8 cellular contexts compared by ENCODE assay signal in genomic region chr22:26483439-26484359, GRCh38. TPM values are rescaled to one million over a fixed set of nuclear protein-coding genes. Genes with fewer than 3 reads are reported as not detected.
DNase-seq lines count a peak whose midpoint lies in the region; ATAC-seq lines count a peak whose summit lies in the region.

HPS4 (minus strand) TSS chr22:26483783; CDS start chr22:26481762, 2,021 bp downstream.
SRRD (plus strand) TSS chr22:26483877; CDS start chr22:26483891, 14 bp downstream.

- peaks cover 56% of the 10 kb centered on the region for H3K4me1 Mint-ChIP-seq in activated CD4-positive, alpha-beta T cell treated with anti-CD3 and anti-CD28 coated beads, Interleukin-2, amount 10 ng/mL, durations not matched to agents 24 days and 14 days

- H3K9me3 Mint-ChIP-seq in activated CD4-positive, alpha-beta T cell treated with anti-CD3 and anti-CD28 coated beads, Interleukin-2, amount 10 ng/mL, durations not matched to agents 24 days and 14 days: no peaks in the 10 kb centered on the region

- DNase-seq in AML-193 (lab: John Stamatoyannopoulos, UW): peak; percentile 59 to 75
- DNase-seq in GM19238 (ENCODE audit: insufficient read length, low spot score): peak; percentile 79
- peak; percentile 43 for DNase-seq in NCI-H524 treated with DMSO at 0.1 percent for 48 hours (lab: John Stamatoyannopoulos, UW)
- peak; percentile 98 for DNase-seq in activated CD4-positive, alpha-beta T cell treated with anti-CD3 and anti-CD28 coated beads, Interleukin-2, amount 10 ng/mL, durations not matched to agents 24 days and 14 days
- peak; percentile 78 for DNase-seq in dedifferentiated amniotic fluid mesenchymal stem cell (ENCODE audit: extremely low spot score)
- DNase-seq in left lobe of liver (ENCODE audit: low spot score): peak; percentile 93
- peak; percentile 87 for DNase-seq in stimulated activated CD4-positive, alpha-beta T cell treated with anti-CD3 and anti-CD28 coated beads, Interleukin-2, amount 100 ng/mL, for 4 hours (ENCODE audit: low read depth)

- H3K27ac Mint-ChIP-seq in activated CD4-positive, alpha-beta T cell treated with anti-CD3 and anti-CD28 coated beads, Interleukin-2, amount 10 ng/mL, durations not matched to agents 24 days and 14 days: peak within 1 kb of the TSS; percentile 89

- peaks cover 29% of the 10 kb centered on the region for H3K36me3 Mint-ChIP-seq in activated CD4-positive, alpha-beta T cell treated with anti-CD3 and anti-CD28 coated beads, Interleukin-2, amount 10 ng/mL, durations not matched to agents 24 days and 14 days (ENCODE audit: low read depth)

- intact Hi-C loops in activated CD4-positive, alpha-beta T cell treated with anti-CD3 and anti-CD28 coated beads, Interleukin-2, amount 10 ng/mL, durations not matched to agents 24 days and 14 days (cut with micrococcal nuclease): loop anchor here (1.0 to 5.0 kb wide), 6 partner anchors 29 to 1434 kb away; partner anchors contain the start of genes PITPNB, TFIP11 and TPST2

- H3K4me3 Mint-ChIP-seq in activated CD4-positive, alpha-beta T cell treated with anti-CD3 and anti-CD28 coated beads, Interleukin-2, amount 10 ng/mL, durations not matched to agents 24 days and 14 days: peak within 1 kb of the TSS; percentile 78

- no peaks in the 10 kb centered on the region for H3K27me3 Mint-ChIP-seq in activated CD4-positive, alpha-beta T cell treated with anti-CD3 and anti-CD28 coated beads, Interleukin-2, amount 10 ng/mL, durations not matched to agents 24 days and 14 days

- ATAC-seq in HG03439 (IDR thresholded peaks at IDR 0.05; ENCODE audit: unreplicated experiment) (peak; percentile 76), left lobe of liver (peak; percentile 92)

RNA-seq across cellular contexts. Expression of gene HPS4, which starts in this region (rescaled TPM):
- total RNA-seq in activated CD4-positive, alpha-beta T cell treated with anti-CD3 and anti-CD28 coated beads, Interleukin-2, amount 10 ng/mL, durations not matched to agents 24 days and 14 days: 47.0 and 51.2 TPM in 2 replicates
- total RNA-seq in left lobe of liver: 13.2 TPM

RNA-seq across cellular contexts. Expression of gene SRRD, which starts in this region (rescaled TPM):
- total RNA-seq in activated CD4-positive, alpha-beta T cell treated with anti-CD3 and anti-CD28 coated beads, Interleukin-2, amount 10 ng/mL, durations not matched to agents 24 days and 14 days: 28.1 and 32.4 TPM in 2 replicates
- total RNA-seq in left lobe of liver: 9.5 TPM

Comparison
In these comparisons a context has a peak if more than half of its experiments do, and no peak if none do; other contexts are left out.
1. Peak in every context shown above with its lines: DNase-seq and ATAC-seq.
2. DNase-seq: peak in every context shown above with its lines; median percentile 98 in activated CD4-positive, alpha-beta T cell treated with anti-CD3 and anti-CD28 coated beads, Interleukin-2, amount 10 ng/mL, durations not matched to agents 24 days and 14 days; 93 in left lobe of liver; 87 in stimulated activated CD4-positive, alpha-beta T cell treated with anti-CD3 and anti-CD28 coated beads, Interleukin-2, amount 100 ng/mL, for 4 hours; 79 in GM19238; 78 in dedifferentiated amniotic fluid mesenchymal stem cell; 67 in AML-193; 43 in NCI-H524 treated with DMSO at 0.1 percent for 48 hours.